14 cellular contexts compared by ENCODE assay signal in the genomic region with DNA sequence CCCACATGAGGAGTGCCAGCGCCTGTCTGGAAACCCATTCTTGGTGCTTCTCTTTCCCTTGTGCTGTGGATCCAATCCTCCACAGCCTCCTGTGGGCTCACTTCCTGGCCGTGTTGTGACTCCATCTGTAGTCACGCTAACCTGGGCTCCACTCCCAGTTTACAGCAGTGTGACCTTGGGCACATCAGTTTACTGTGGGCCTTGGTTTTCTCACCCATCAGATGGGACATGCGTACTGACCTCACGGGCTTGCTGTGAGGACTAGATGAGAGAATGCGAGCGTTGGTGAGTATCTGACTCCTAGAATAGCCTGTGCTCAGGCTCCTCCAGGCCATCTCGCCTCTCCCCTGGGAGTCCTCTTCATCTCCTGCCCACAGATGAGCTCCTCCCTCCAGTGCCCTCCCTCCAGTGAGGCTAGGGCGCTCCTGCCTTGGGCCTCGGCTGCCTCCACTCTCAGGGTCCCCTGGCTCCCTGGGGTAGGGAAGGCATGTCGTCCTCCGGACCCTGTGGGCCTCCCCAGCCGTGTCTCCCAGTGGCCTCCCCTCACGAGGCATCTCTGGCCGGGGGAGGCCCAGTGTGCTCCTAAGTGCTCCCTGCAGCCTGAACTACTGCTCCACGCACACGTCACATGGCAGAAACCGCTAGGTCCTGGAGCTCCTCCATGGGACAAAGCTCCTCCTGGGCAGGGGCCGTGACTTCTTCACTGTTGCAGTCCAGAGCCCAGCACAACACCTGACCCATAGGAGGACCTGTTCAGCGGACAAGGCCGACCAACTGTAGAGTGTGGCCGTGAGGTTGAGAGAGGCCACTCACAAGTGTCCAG. TPM values are rescaled to one million over a fixed set of nuclear protein-coding genes. Genes with fewer than 3 reads are reported as not detected.
A peak's percentile ranks its signal among the peaks of the same experiment; 100 is the strongest.
DNase-seq lines count a peak whose midpoint lies in the region; ATAC-seq and TF ChIP-seq lines count a peak whose summit lies in the region.
"Had no signal": no experiment of that assay in that cellular context is flagged by ENCODE, and none has a peak within 500 bp of the region (broad histone marks: within the 10 kb centered on the region; RNA-seq: fewer than 3 reads in every experiment).

No MANE protein-coding gene starts in this region.

- H3K4me3 Mint-ChIP-seq in activated B cell treated with CpG ODN at 0.5 μM for 24 hours = peak overlapping the region; percentile 67

- TF ChIP-seq EP300 in tibial nerve (IDR thresholded peaks at IDR 0.05) = no peak

- ATAC-seq in activated B cell treated with CpG ODN at 0.5 μM for 24 hours (ENCODE audit: low read depth) (peak; percentile 2), HG02678 (IDR thresholded peaks at IDR 0.05; ENCODE audit: unreplicated experiment) (no peak), GM18502 (IDR thresholded peaks at IDR 0.05; ENCODE audit: poor library complexity, unreplicated experiment) (no peak), GM21360 (IDR thresholded peaks at IDR 0.05; ENCODE audit: unreplicated experiment) (no peak)

- H3K4me1 ChIP-seq in tibial nerve = peaks cover 0 to 15% (median 9%) of the 10 kb centered on the region in 4 donors

- no peaks in the 10 kb centered on the region for H3K9me3 ChIP-seq in tibial nerve
- H3K9me3 ChIP-seq: HAP-1 had no signal

- no peak overlapping the region for H3K4me3 ChIP-seq in fibroblast of mammary gland (ENCODE audit: control insufficient read depth, low read depth, low read length)
- no peak overlapping the region for H3K4me3 ChIP-seq in tibial nerve
- H3K4me3 ChIP-seq: HAP-1 had no signal

- no peaks in the 10 kb centered on the region for H3K27me3 ChIP-seq in tibial nerve

- peaks cover 3% of the 10 kb centered on the region for H3K27me3 Mint-ChIP-seq in activated B cell treated with CpG ODN at 0.5 μM for 24 hours

- WGBS in tibial nerve, 2 donors = 85% methylated on average over 19 to 22 of the region's 22 CpGs

- H3K36me3 ChIP-seq in tibial nerve = peaks cover 0 to 17% (median 0%) of the 10 kb centered on the region in 3 donors

- H3K27ac ChIP-seq in tibial nerve = peak overlapping the region in 3 of 4 donors; percentile 16 to 71 (median 55)
- H3K27ac ChIP-seq: epithelial cell of prostate had no signal

- no peak for TF ChIP-seq POLR2A in tibial nerve (IDR thresholded peaks at IDR 0.05)

- H3K4me1 Mint-ChIP-seq in activated B cell treated with CpG ODN at 0.5 μM for 24 hours = peaks cover 54% of the 10 kb centered on the region

- H3K27ac Mint-ChIP-seq in activated B cell treated with CpG ODN at 0.5 μM for 24 hours = peak overlapping the region; percentile 95

- intact Hi-C loops in activated B cell treated with CpG ODN at 0.5 μM for 24 hours (cut with micrococcal nuclease) = no loop called here

- peak; percentile 65 for DNase-seq in activated effector memory CD4-positive, alpha-beta T cell treated with anti-CD3 and anti-CD28 coated beads, Interleukin-2, amount 50 U/mL, for 16 hours
- DNase-seq in activated effector memory CD4-positive, alpha-beta T cell treated with Interleukin-2 at 50 U/mL for 16 hours = no peak
- DNase-seq in activated B cell treated with CpG ODN at 0.5 μM for 24 hours (no peak), fibroblast of mammary gland (ENCODE audit: low read depth) (peak; percentile 5), tibial nerve (ENCODE audit: low spot score in 2 of 2) (peak in 1 of 2 donors; percentile 5)
- DNase-seq: GDM1, Karpas-422, NCI-H226 had no signal

- no peaks in the 10 kb centered on the region for H3K9me3 Mint-ChIP-seq in activated B cell treated with CpG ODN at 0.5 μM for 24 hours

- TF ChIP-seq CTCF in activated B cell treated with CpG ODN at 0.5 μM for 24 hours (IDR thresholded peaks at IDR 0.05) = no peak
- no peak for TF ChIP-seq CTCF in fibroblast of mammary gland (conservative IDR thresholded peaks at IDR 0.05; ENCODE audit: control insufficient read depth, insufficient read depth, low read depth, low read length)
- no peak for TF ChIP-seq CTCF in tibial nerve (IDR thresholded peaks at IDR 0.05)

- CTCF ChIA-PET in activated B cell treated with CpG ODN at 0.5 μM for 24 hours (lab: Charles Lee) = interaction anchor here (1.2 to 2.6 kb wide), 3 partner anchors 7 to 133 kb away, joined by 4 to 7 read pairs (median 6); no protein-coding TSS in a partner anchor

- H3K36me3 Mint-ChIP-seq in activated B cell treated with CpG ODN at 0.5 μM for 24 hours (ENCODE audit: low read depth) = no peaks in the 10 kb centered on the region

- POLR2A ChIA-PET in activated B cell treated with CpG ODN at 0.5 μM for 24 hours (lab: Charles Lee) = interaction anchor here (0.6 to 2.4 kb wide), 8 partner anchors 20 to 130 kb away, joined by 3 to 25 read pairs (median 6); a partner anchor contains a TSS

RNA-seq across cellular contexts. Expression of a gene that starts 5.2 kb away (rescaled TPM):
- total RNA-seq in activated B cell treated with CpG ODN at 0.5 μM for 24 hours = 0.39 and 0.44 TPM in 2 replicates
- not detected for total RNA-seq in tibial nerve
- total RNA-seq: myocyte had no signal

RNA-seq across cellular contexts. Expression of a gene that starts 42.7 kb away (rescaled TPM):
- total RNA-seq in activated B cell treated with CpG ODN at 0.5 μM for 24 hours = 133 and 146 TPM in 2 replicates
- 10 to 100 TPM; 51.7 to 87.3 (median 75.1) TPM for total RNA-seq in tibial nerve

Comparison
In these comparisons a context has a peak if more than half of its experiments do, and no peak if none do; other contexts are left out.
1. DNase-seq: peak in activated effector memory CD4-positive, alpha-beta T cell treated with anti-CD3 and anti-CD28 coated beads, Interleukin-2, amount 50 U/mL, for 16 hours (single experiment) and fibroblast of mammary gland (single experiment); none in activated effector memory CD4-positive, alpha-beta T cell treated with Interleukin-2 at 50 U/mL for 16 hours (single experiment) and activated B cell treated with CpG ODN at 0.5 μM for 24 hours (single experiment).